13 cellular contexts compared by ENCODE assay signal in genomic region chr9:89491688-89492087, GRCh38. TPM values are rescaled to one million over a fixed set of nuclear protein-coding genes. Genes with fewer than 3 reads are reported as not detected.
DNase-seq lines count a peak whose midpoint lies in the region; ATAC-seq and TF ChIP-seq lines count a peak whose summit lies in the region.
"Had no signal": no experiment of that assay in that cellular context is flagged by ENCODE, and none has a peak within 500 bp of the region (broad histone marks: within the 10 kb centered on the region; RNA-seq: fewer than 3 reads in every experiment).

No MANE protein-coding gene starts in this region.

- no peaks in the 10 kb centered on the region for H3K9me3 Mint-ChIP-seq in H9
- H3K9me3 Mint-ChIP-seq in activated naive CD4-positive, alpha-beta T cell treated with anti-CD3 and anti-CD28 coated beads, Interleukin-2, amount 50 U/mL, for 24 hours, result peaks cover 4% of the 10 kb centered on the region
- H3K9me3 Mint-ChIP-seq in natural killer cell, result no peaks in the 10 kb centered on the region

- no peak for TF ChIP-seq CTCF in DND-41 (IDR thresholded peaks at IDR 0.05; ENCODE audit: borderline replicate concordance, extremely low read depth, low read length, poor library complexity, severe bottlenecking)
- TF ChIP-seq CTCF in H9 (conservative IDR thresholded peaks at IDR 0.05), result no peak
- TF ChIP-seq CTCF in natural killer cell (IDR thresholded peaks at IDR 0.05), result no peak

- no CpG with 5 or more reads among the region's 8 CpGs for WGBS in H9 (ENCODE audit: extremely low coverage, insufficient read length, low lambda C conversion rate)

- no peak overlapping the region for H3T11ph ChIP-seq in H9 (ENCODE audit: low read length)

- H2BK20ac ChIP-seq in H9 (ENCODE audit: low read depth, low read length, poor library complexity, severe bottlenecking), result no peak overlapping the region

- peaks cover 5% of the 10 kb centered on the region for H3K23me2 ChIP-seq in H9 (ENCODE audit: insufficient read length, low read depth, low read length, poor library complexity, severe bottlenecking)

- DNase-seq in DND-41 (no peak), H9 (peak; percentile 20), natural killer cell (no peak), SKM-1 (lab: John Stamatoyannopoulos, UW; ENCODE audit: unreplicated experiment) (no peak), sciatic nerve (ENCODE audit: low spot score) (no peak)
- DNase-seq: activated CD4-positive, CD25-positive, alpha-beta regulatory T cell; GF-D8; NCI-H1694; NCI-H82; retina had no signal

- peak overlapping the region; percentile 13; the same call in 1 of the 2 replicates for H3K27ac ChIP-seq in DND-41 (ENCODE audit: low read length)
- H3K27ac ChIP-seq in H9 (ENCODE audit: insufficient read length, low read depth, low read length), result no peak overlapping the region
- H3K27ac ChIP-seq: thoracic aorta had no signal

- H3K9me3 ChIP-seq in DND-41 (ENCODE audit: insufficient read depth, low read length, severe bottlenecking) (no peaks in the 10 kb centered on the region), H9 (ENCODE audit: control insufficient read depth, low read depth, low read length) (no peaks in the 10 kb centered on the region)
- H3K9me3 ChIP-seq: thoracic aorta had no signal

- peaks cover 92% of the 10 kb centered on the region for H4K20me1 ChIP-seq in DND-41 (ENCODE audit: insufficient read depth, low read length)
- H4K20me1 ChIP-seq in H9 (ENCODE audit: control insufficient read depth, insufficient read depth, insufficient read length), result no peaks in the 10 kb centered on the region

- ATAC-seq in DND-41 (ENCODE audit: insufficient read depth, low read depth) (no peak), natural killer cell (no peak), HG02642 (IDR thresholded peaks at IDR 0.05; ENCODE audit: poor library complexity, unreplicated experiment) (no peak), sciatic nerve (no peak)

- H2AK5ac ChIP-seq in H9 (ENCODE audit: insufficient read length, low read length), result no peak overlapping the region

- H3K9ac ChIP-seq in DND-41 (ENCODE audit: low read depth, low read length) (no peak overlapping the region), H9 (ENCODE audit: extremely low read depth, insufficient read length, low read length) (no peak overlapping the region)

- no peaks in the 10 kb centered on the region for H3K27me3 Mint-ChIP-seq in H9 (ENCODE audit: low read depth)
- H3K27me3 Mint-ChIP-seq in activated naive CD4-positive, alpha-beta T cell treated with anti-CD3 and anti-CD28 coated beads, Interleukin-2, amount 50 U/mL, for 24 hours, result no peaks in the 10 kb centered on the region
- H3K27me3 Mint-ChIP-seq in natural killer cell (ENCODE audit: low read depth in 2 of 2), result no peaks in the 10 kb centered on the region

- no peak overlapping the region for H2BK12ac ChIP-seq in H9 (ENCODE audit: insufficient read length, low read depth, low read length)

- H3K36me3 ChIP-seq in DND-41 (ENCODE audit: insufficient read depth, low read length), result peaks cover 49% of the 10 kb centered on the region
- H3K36me3 ChIP-seq: thoracic aorta had no signal

- no peak overlapping the region for H2BK120ac ChIP-seq in H9 (ENCODE audit: low read depth, low read length, poor library complexity, severe bottlenecking)

- H3K79me1 ChIP-seq in H9 (ENCODE audit: insufficient read depth, low read depth, low read length, poor library complexity, severe bottlenecking), result peaks cover 14% of the 10 kb centered on the region

- H4K8ac ChIP-seq in H9 (replicated peaks; ENCODE audit: insufficient read length, low read depth, low read length), result no peak overlapping the region

- H4K91ac ChIP-seq in H9 (ENCODE audit: insufficient read length, low read depth, low read length), result no peak overlapping the region

- intact Hi-C loops in natural killer cell (cut with micrococcal nuclease) (no loop called here), sciatic nerve (cut with DNase I) (no loop called here)

- H3K4me1 Mint-ChIP-seq in H9 (peaks cover 77 to 78% of the 10 kb centered on the region in 2 experiments), natural killer cell (peaks cover 89 to 97% of the 10 kb centered on the region in 2 donors)
- peaks cover 95% of the 10 kb centered on the region for H3K4me1 Mint-ChIP-seq in activated naive CD4-positive, alpha-beta T cell treated with anti-CD3 and anti-CD28 coated beads, Interleukin-2, amount 50 U/mL, for 24 hours

- H3K36me3 Mint-ChIP-seq in H9 (ENCODE audit: insufficient read depth in 1 of 3, low read depth in 3 of 3) (peaks cover 0 to 5% (median 0%) of the 10 kb centered on the region in 3 experiments; a peak in 4 of 7 replicates), natural killer cell (no peaks in the 10 kb centered on the region)
- peaks cover 26% of the 10 kb centered on the region for H3K36me3 Mint-ChIP-seq in activated naive CD4-positive, alpha-beta T cell treated with anti-CD3 and anti-CD28 coated beads, Interleukin-2, amount 50 U/mL, for 24 hours

- no peak overlapping the region for H4K5ac ChIP-seq in H9 (ENCODE audit: insufficient read length, low read depth, low read length)

- H3K79me2 ChIP-seq in DND-41 (ENCODE audit: insufficient read depth, low read length), result peaks cover 100% of the 10 kb centered on the region
- peaks cover 42% of the 10 kb centered on the region; the same call in 1 of the 2 replicates for H3K79me2 ChIP-seq in H9 (ENCODE audit: insufficient read depth, low read length)

- no peak overlapping the region for H2BK5ac ChIP-seq in H9 (ENCODE audit: insufficient read length, low read length)

- peak overlapping the region; percentile 95; the same call in 1 of the 2 replicates for H3K4me2 ChIP-seq in DND-41 (ENCODE audit: insufficient read depth, low read length)
- H3K4me2 ChIP-seq in H9 (ENCODE audit: insufficient read depth, insufficient read length, low read length), result no peak overlapping the region

- no peak overlapping the region for H3K23ac ChIP-seq in H9 (ENCODE audit: insufficient read length, low read depth, low read length)

- no peak overlapping the region for H3K18ac ChIP-seq in H9 (ENCODE audit: insufficient read length, low read depth, low read length)

- H3K27me3 ChIP-seq in DND-41 (ENCODE audit: insufficient read depth, low read length, poor library complexity) (no peaks in the 10 kb centered on the region), H9 (ENCODE audit: insufficient read depth, low read length) (no peaks in the 10 kb centered on the region)

- H3K4me3 ChIP-seq in DND-41 (ENCODE audit: low read depth in 1 of 2, low read length in 2 of 2), result peak overlapping the region in 1 of 2 experiments; percentile 31; a peak in 1 of 4 replicates
- H3K4me3 ChIP-seq: thoracic aorta had no signal

- no peak overlapping the region for H2AFZ ChIP-seq in DND-41 (ENCODE audit: low read depth, low read length)
- H2AFZ ChIP-seq in H9 (ENCODE audit: low read length), result no peak overlapping the region

- H3K4me1 ChIP-seq in DND-41 (ENCODE audit: insufficient read depth, low read length), result peaks cover 90% of the 10 kb centered on the region
- H3K4me1 ChIP-seq in H9 (ENCODE audit: insufficient read depth, low read length), result peaks cover 17% of the 10 kb centered on the region

- no peak overlapping the region for H2BK15ac ChIP-seq in H9 (ENCODE audit: low read depth, low read length)

- H3K14ac ChIP-seq in H9 (ENCODE audit: insufficient read depth, low read length), result no peak overlapping the region

- H3K56ac ChIP-seq in H9 (ENCODE audit: insufficient read length, low read depth, low read length), result no peak overlapping the region

- H3K27ac Mint-ChIP-seq in H9, result peak overlapping the region in 2 of 3 experiments; percentile 59 to 61; a peak in 4 of 7 replicates
- peak overlapping the region; percentile 83 for H3K27ac Mint-ChIP-seq in activated naive CD4-positive, alpha-beta T cell treated with anti-CD3 and anti-CD28 coated beads, Interleukin-2, amount 50 U/mL, for 24 hours
- peak overlapping the region; percentile 85 to 98 for H3K27ac Mint-ChIP-seq in natural killer cell

- no peak overlapping the region; a peak in 1 of 5 replicates for H3K4me3 Mint-ChIP-seq in H9
- H3K4me3 Mint-ChIP-seq in activated naive CD4-positive, alpha-beta T cell treated with anti-CD3 and anti-CD28 coated beads, Interleukin-2, amount 50 U/mL, for 24 hours, result peak overlapping the region; percentile 77
- H3K4me3 Mint-ChIP-seq in natural killer cell, result peak overlapping the region; percentile 55

- H3K4ac ChIP-seq in H9 (ENCODE audit: low read depth, low read length), result no peak overlapping the region

RNA-seq across cellular contexts. Expression of gene SEMA4D, which starts 6.2 kb away (rescaled TPM):
- 41.8 and 47.2 TPM in 2 replicates for total RNA-seq in H9 (2021)
- 100 to 1,000 TPM; 354 to 448 (median 420) TPM for total RNA-seq in natural killer cell
- total RNA-seq in sciatic nerve, result 35.8 TPM

Comparison
In these comparisons a context has a peak if more than half of its experiments do, and no peak if none do; other contexts are left out.
1. H3K4me3 Mint-ChIP-seq: peak in activated naive CD4-positive, alpha-beta T cell treated with anti-CD3 and anti-CD28 coated beads, Interleukin-2, amount 50 U/mL, for 24 hours (single experiment) and natural killer cell (single experiment); none in H9 (0 of 2).
2. Peak in every context shown above with its lines, with median percentiles within 50 percentile points of each other: H3K27ac Mint-ChIP-seq.